Comparison of ENCODE assay signal across 25 cellular contexts in the genomic region with DNA sequence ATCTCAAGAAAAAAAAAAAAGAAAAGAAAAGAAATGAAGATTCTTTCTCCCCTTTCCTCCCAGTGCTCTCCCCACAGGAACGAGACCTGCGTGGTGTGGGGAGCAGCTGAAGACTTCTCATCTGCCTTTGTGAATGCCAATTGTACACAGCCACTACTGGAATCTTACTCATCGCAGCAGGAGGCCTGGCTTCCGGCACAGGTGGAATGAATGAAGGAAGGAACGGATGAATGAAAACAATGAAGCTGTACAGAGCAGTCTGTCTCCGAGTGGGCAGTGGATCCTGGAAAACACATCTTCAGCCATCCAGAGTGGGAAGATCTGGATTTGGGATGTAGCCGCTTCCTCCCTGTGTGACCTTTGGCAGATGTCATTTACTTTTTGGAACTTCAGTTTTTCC.
A peak's percentile ranks its signal among the peaks of the same experiment; 100 is the strongest.
DNase-seq lines count a peak whose midpoint lies in the region; ATAC-seq and TF ChIP-seq lines count a peak whose summit lies in the region.
"Had no signal": no experiment of that assay in that cellular context is flagged by ENCODE, and none has a peak within 500 bp of the region (broad histone marks: within the 10 kb centered on the region; RNA-seq: fewer than 3 reads in every experiment).

No MANE protein-coding gene starts in this region.

- H3K4me2 ChIP-seq in hepatocyte = no peak overlapping the region
- H3K4me2 ChIP-seq in smooth muscle cell = no peak overlapping the region
- H3K4me2 ChIP-seq: KMS-11 had no signal

- no peak for TF ChIP-seq CTCF in hepatocyte (IDR thresholded peaks at IDR 0.05; ENCODE audit: poor library complexity)
- TF ChIP-seq CTCF in smooth muscle cell (IDR thresholded peaks at IDR 0.05; ENCODE audit: borderline replicate concordance, insufficient read depth, poor library complexity, severe bottlenecking) = no peak

- H3K27ac ChIP-seq in hepatocyte (peak overlapping the region; percentile 59), smooth muscle cell (ENCODE audit: low read depth) (no peak overlapping the region)
- H3K27ac ChIP-seq: 22Rv1, GM23248, KMS-11, SJSA1 had no signal

- H3K4me3 ChIP-seq in hepatocyte (no peak overlapping the region), smooth muscle cell (no peak overlapping the region)
- H3K4me3 ChIP-seq: GM23248, SJSA1 had no signal

- H3K27me3 ChIP-seq in hepatocyte (no peaks in the 10 kb centered on the region), smooth muscle cell (ENCODE audit: low read depth) (peaks cover 4% of the 10 kb centered on the region)
- H3K27me3 ChIP-seq: BE2C, SJSA1 had no signal

- intact Hi-C loops in activated CD4-positive, alpha-beta memory T cell treated with anti-CD3 and anti-CD28 coated beads for 36 hours (cut with micrococcal nuclease) = no loop called here
- intact Hi-C loops in posterior vena cava (cut with DNase I) = no loop called here

- no peaks in the 10 kb centered on the region for H3K9me2 ChIP-seq in hepatocyte (replicated peaks; ENCODE audit: insufficient read depth)

- H3K27ac Mint-ChIP-seq in activated CD4-positive, alpha-beta memory T cell treated with anti-CD3 and anti-CD28 coated beads for 36 hours = no peak overlapping the region
- no peak overlapping the region for H3K27ac Mint-ChIP-seq in activated CD4-positive, alpha-beta memory T cell treated with anti-CD3 and anti-CD28 coated beads, Interleukin-2, amount 10 ng/mL, durations not matched to agents 7 days and 5 days
- peak overlapping the region; percentile 9 for H3K27ac Mint-ChIP-seq in T-helper 17 cell

- H3K4me1 Mint-ChIP-seq in activated CD4-positive, alpha-beta memory T cell treated with anti-CD3 and anti-CD28 coated beads for 36 hours (ENCODE audit: low read depth) = no peaks in the 10 kb centered on the region
- no peaks in the 10 kb centered on the region for H3K4me1 Mint-ChIP-seq in activated CD4-positive, alpha-beta memory T cell treated with anti-CD3 and anti-CD28 coated beads, Interleukin-2, amount 10 ng/mL, durations not matched to agents 7 days and 5 days
- peaks cover 5% of the 10 kb centered on the region for H3K4me1 Mint-ChIP-seq in T-helper 17 cell

- H3K9me3 ChIP-seq in T-helper 17 cell (ENCODE audit: control insufficient read depth, low read length, poor library complexity, severe bottlenecking) = no peaks in the 10 kb centered on the region
- H3K9me3 ChIP-seq in hepatocyte (ENCODE audit: low read depth) = no peaks in the 10 kb centered on the region
- no peaks in the 10 kb centered on the region for H3K9me3 ChIP-seq in smooth muscle cell (replicated peaks; ENCODE audit: low read depth)
- H3K9me3 ChIP-seq: BE2C, SJSA1 had no signal

- H4K20me1 ChIP-seq in hepatocyte (ENCODE audit: insufficient read depth, poor library complexity, severe bottlenecking) (no peaks in the 10 kb centered on the region), smooth muscle cell (ENCODE audit: low read depth) (no peaks in the 10 kb centered on the region)

- H3K27me3 Mint-ChIP-seq in activated CD4-positive, alpha-beta memory T cell treated with anti-CD3 and anti-CD28 coated beads for 36 hours = peaks cover 4% of the 10 kb centered on the region
- H3K27me3 Mint-ChIP-seq in activated CD4-positive, alpha-beta memory T cell treated with anti-CD3 and anti-CD28 coated beads, Interleukin-2, amount 10 ng/mL, durations not matched to agents 7 days and 5 days = peaks cover 40% of the 10 kb centered on the region
- H3K27me3 Mint-ChIP-seq in T-helper 17 cell = peaks cover 34% of the 10 kb centered on the region

- H3K9me3 Mint-ChIP-seq in activated CD4-positive, alpha-beta memory T cell treated with anti-CD3 and anti-CD28 coated beads for 36 hours = no peaks in the 10 kb centered on the region
- H3K9me3 Mint-ChIP-seq in activated CD4-positive, alpha-beta memory T cell treated with anti-CD3 and anti-CD28 coated beads, Interleukin-2, amount 10 ng/mL, durations not matched to agents 7 days and 5 days = no peaks in the 10 kb centered on the region
- H3K9me3 Mint-ChIP-seq: H9 had no signal

- H3K4me1 ChIP-seq in hepatocyte (ENCODE audit: insufficient read depth) = peaks cover 26% of the 10 kb centered on the region
- H3K4me1 ChIP-seq in smooth muscle cell (ENCODE audit: low read depth) = peaks cover 6% of the 10 kb centered on the region
- H3K4me1 ChIP-seq: BE2C had no signal

- CTCF ChIA-PET in activated CD4-positive, alpha-beta memory T cell treated with anti-CD3 and anti-CD28 coated beads for 36 hours (lab: Charles Lee) = interaction anchor here (1.6 to 1.7 kb wide), 2 partner anchors 17 to 237 kb away, joined by 3 to 4 read pairs; no protein-coding TSS in a partner anchor
- CTCF ChIA-PET in activated CD4-positive, alpha-beta memory T cell treated with anti-CD3 and anti-CD28 coated beads, Interleukin-2, amount 10 ng/mL, durations not matched to agents 7 days and 5 days (lab: Charles Lee) = no interaction called here

- H2AFZ ChIP-seq in hepatocyte (no peak overlapping the region), smooth muscle cell (ENCODE audit: low read depth) (no peak overlapping the region)
- H2AFZ ChIP-seq: GM23248 had no signal

- 93% methylated on average over 7 of the region's 7 CpGs for WGBS in hepatocyte (ENCODE audit: low lambda C conversion rate, missing lambda C conversion rate)
- 92% methylated on average over 7 of the region's 7 CpGs for WGBS in smooth muscle cell (ENCODE audit: low lambda C conversion rate)

- H3K36me3 ChIP-seq in hepatocyte (replicated peaks; ENCODE audit: insufficient read depth, low read depth) = no peaks in the 10 kb centered on the region
- no peaks in the 10 kb centered on the region for H3K36me3 ChIP-seq in smooth muscle cell (ENCODE audit: low read depth)
- H3K36me3 ChIP-seq: BE2C, SJSA1 had no signal

- H3F3A ChIP-seq in smooth muscle cell (ENCODE audit: low read depth) = no peaks in the 10 kb centered on the region

- peak; percentile 3 for DNase-seq in activated CD4-positive, alpha-beta memory T cell treated with anti-CD3 and anti-CD28 coated beads for 36 hours
- no peak for DNase-seq in activated CD4-positive, alpha-beta memory T cell treated with anti-CD3 and anti-CD28 coated beads, Interleukin-2, amount 10 ng/mL, durations not matched to agents 7 days and 5 days
- no peak for DNase-seq in T-helper 17 cell
- DNase-seq in hepatocyte (ENCODE audit: low spot score) = no peak
- peak; percentile 30 for DNase-seq in posterior vena cava (ENCODE audit: low spot score)
- DNase-seq in smooth muscle cell (lab: John Stamatoyannopoulos, UW; ENCODE audit: unreplicated experiment) = no peak
- no peak for DNase-seq in MV-4-11 (lab: John Stamatoyannopoulos, UW)
- DNase-seq: BE2C; GM23248; H9; IMR-90; MM.1S; NCI-H1048; NCI-H1417; NCI-H1694; NCI-H2029 treated with DMSO at 0.1 percent for 48 hours; NCI-H446 treated with DMSO at 0.1 percent for 48 hours; NCI-H82; NK-92 treated with Interleukin-12 subunit alpha and Interleukin-12 subunit beta, amount 100 ng/mL, for 24 hours; Right ventricle myocardium superior had no signal

- no peak overlapping the region for H3K9ac ChIP-seq in smooth muscle cell (ENCODE audit: low read depth)
- H3K9ac ChIP-seq: GM23248, KMS-11 had no signal

- H3K79me2 ChIP-seq in hepatocyte (no peaks in the 10 kb centered on the region), smooth muscle cell (ENCODE audit: low read depth) (no peaks in the 10 kb centered on the region)

- ATAC-seq in T-helper 17 cell = no peak
- ATAC-seq in HG03196 (IDR thresholded peaks at IDR 0.05; ENCODE audit: unreplicated experiment) = no peak

- POLR2A ChIA-PET in activated CD4-positive, alpha-beta memory T cell treated with anti-CD3 and anti-CD28 coated beads for 36 hours (lab: Charles Lee) = no interaction called here
- POLR2A ChIA-PET in activated CD4-positive, alpha-beta memory T cell treated with anti-CD3 and anti-CD28 coated beads, Interleukin-2, amount 10 ng/mL, durations not matched to agents 7 days and 5 days (lab: Charles Lee) = no interaction called here

- no peaks in the 10 kb centered on the region for H3K36me3 Mint-ChIP-seq in activated CD4-positive, alpha-beta memory T cell treated with anti-CD3 and anti-CD28 coated beads for 36 hours
- H3K36me3 Mint-ChIP-seq in activated CD4-positive, alpha-beta memory T cell treated with anti-CD3 and anti-CD28 coated beads, Interleukin-2, amount 10 ng/mL, durations not matched to agents 7 days and 5 days (ENCODE audit: low read depth) = no peaks in the 10 kb centered on the region
- H3K36me3 Mint-ChIP-seq in T-helper 17 cell (ENCODE audit: low read depth) = no peaks in the 10 kb centered on the region
- H3K36me3 Mint-ChIP-seq: CD14-positive monocyte had no signal

- no peak overlapping the region for H3K4me3 Mint-ChIP-seq in activated CD4-positive, alpha-beta memory T cell treated with anti-CD3 and anti-CD28 coated beads for 36 hours
- H3K4me3 Mint-ChIP-seq in activated CD4-positive, alpha-beta memory T cell treated with anti-CD3 and anti-CD28 coated beads, Interleukin-2, amount 10 ng/mL, durations not matched to agents 7 days and 5 days = no peak overlapping the region
- no peak overlapping the region for H3K4me3 Mint-ChIP-seq in T-helper 17 cell
- H3K4me3 Mint-ChIP-seq: H9 had no signal

Comparison
In these comparisons a context has a peak if more than half of its experiments do, and no peak if none do; other contexts are left out.
1. DNase-seq: peak in activated CD4-positive, alpha-beta memory T cell treated with anti-CD3 and anti-CD28 coated beads for 36 hours (single experiment) and posterior vena cava (single experiment); none in activated CD4-positive, alpha-beta memory T cell treated with anti-CD3 and anti-CD28 coated beads, Interleukin-2, amount 10 ng/mL, durations not matched to agents 7 days and 5 days (single experiment), T-helper 17 cell (0 of 3), hepatocyte (single experiment), smooth muscle cell (single experiment) and MV-4-11 (single experiment).